Comparison of ENCODE assay signal across 7 cellular contexts in genomic region chr19:14204676-14205459, GRCh38. TPM values are rescaled to one million over a fixed set of nuclear protein-coding genes. Genes with fewer than 3 reads are reported as not detected.
DNase-seq lines count a peak whose midpoint lies in the region; ATAC-seq and TF ChIP-seq lines count a peak whose summit lies in the region.
"Not testable (repeated sequence)": the region's sequence is repeated elsewhere in the genome, so short reads cannot be mapped to it uniquely, and the experiment has no call there.

No MANE protein-coding gene starts in this region.

- not testable (repeated sequence) for H4K91ac ChIP-seq in H9 (ENCODE audit: insufficient read length, low read depth, low read length)

- not testable (repeated sequence) for H3K9me3 Mint-ChIP-seq in H9; activated naive CD4-positive, alpha-beta T cell treated with anti-CD3 and anti-CD28 coated beads, Interleukin-2, amount 10 ng/mL, durations not matched to agents 7 days and 5 days; naive thymus-derived CD4-positive, alpha-beta T cell

- not testable (repeated sequence) for H2BK12ac ChIP-seq in H9 (ENCODE audit: insufficient read length, low read depth, low read length)

- H2BK120ac ChIP-seq in H9 (ENCODE audit: low read depth, low read length, poor library complexity, severe bottlenecking), result not testable (repeated sequence)

- not testable (repeated sequence) for H3T11ph ChIP-seq in H9 (ENCODE audit: low read length)

- H2BK5ac ChIP-seq in H9 (ENCODE audit: insufficient read length, low read length), result not testable (repeated sequence)

- not testable (repeated sequence) for H4K5ac ChIP-seq in H9 (ENCODE audit: insufficient read length, low read depth, low read length)

- not testable (repeated sequence) for H3K27ac ChIP-seq in H9 (ENCODE audit: insufficient read length, low read depth, low read length); Panc1 (ENCODE audit: low read length)
- peak overlapping the region in 51 of 59 donors; percentile 15 to 85 (median 72) for H3K27ac ChIP-seq in dorsolateral prefrontal cortex
- H3K27ac ChIP-seq in naive thymus-derived CD4-positive, alpha-beta T cell (ENCODE audit: low read depth, low read length), result peak overlapping the region; percentile 35
- H3K27ac ChIP-seq in skin epidermis, result peak overlapping the region in 5 of 21 experiments; percentile 45 to 71 (median 63)

- not testable (repeated sequence) for H2BK20ac ChIP-seq in H9 (ENCODE audit: low read depth, low read length, poor library complexity, severe bottlenecking)

- not testable (repeated sequence) for H4K20me1 ChIP-seq in H9 (ENCODE audit: control insufficient read depth, insufficient read depth, insufficient read length)

- H2AK5ac ChIP-seq in H9 (ENCODE audit: insufficient read length, low read length), result not testable (repeated sequence)

- H3K4me1 Mint-ChIP-seq in H9, result peaks cover 41 to 55% of the 10 kb centered on the region in 2 experiments
- peaks cover 34% of the 10 kb centered on the region for H3K4me1 Mint-ChIP-seq in activated naive CD4-positive, alpha-beta T cell treated with anti-CD3 and anti-CD28 coated beads, Interleukin-2, amount 10 ng/mL, durations not matched to agents 7 days and 5 days
- peaks cover 19 to 62% (median 41%) of the 10 kb centered on the region in 7 donors for H3K4me1 Mint-ChIP-seq in naive thymus-derived CD4-positive, alpha-beta T cell

- not testable (repeated sequence) for H2BK15ac ChIP-seq in H9 (ENCODE audit: low read depth, low read length)

- H3K27me3 ChIP-seq in H9 (ENCODE audit: insufficient read depth, low read length); Panc1 (ENCODE audit: control insufficient read depth, insufficient read depth, low read length); dorsolateral prefrontal cortex; naive thymus-derived CD4-positive, alpha-beta T cell (ENCODE audit: control insufficient read depth in 2 of 2, insufficient read depth in 2 of 2, low read length in 2 of 2): not testable (repeated sequence)

- H3K14ac ChIP-seq in H9 (ENCODE audit: insufficient read depth, low read length), result not testable (repeated sequence)

- H3K36me3 Mint-ChIP-seq in H9 (ENCODE audit: insufficient read depth in 1 of 3, low read depth in 3 of 3), result peaks cover 0 to 14% (median 13%) of the 10 kb centered on the region in 3 experiments; a peak in 4 of 7 replicates
- H3K36me3 Mint-ChIP-seq in activated naive CD4-positive, alpha-beta T cell treated with anti-CD3 and anti-CD28 coated beads, Interleukin-2, amount 10 ng/mL, durations not matched to agents 7 days and 5 days; naive thymus-derived CD4-positive, alpha-beta T cell: not testable (repeated sequence)

- not testable (repeated sequence) for TF ChIP-seq CTCF in H9 (conservative IDR thresholded peaks at IDR 0.05); Panc1 (IDR thresholded peaks at IDR 0.05); dorsolateral prefrontal cortex (IDR thresholded peaks at IDR 0.05 in 54 of 56, conservative IDR thresholded peaks at IDR 0.05 in 2 of 56; ENCODE audit: low read depth in 1 of 56, partially characterized antibody in 56 of 56)

- H3K4me2 ChIP-seq in H9 (ENCODE audit: insufficient read depth, insufficient read length, low read length), result peak overlapping the region; percentile 40

- not testable (repeated sequence) for H3K4me1 ChIP-seq in H9 (ENCODE audit: insufficient read depth, low read length); Panc1 (ENCODE audit: control insufficient read depth, insufficient read depth, low read length); naive thymus-derived CD4-positive, alpha-beta T cell (ENCODE audit: control insufficient read depth in 2 of 2, insufficient read depth in 2 of 2, low read length in 2 of 2)

- ATAC-seq in Panc1; naive thymus-derived CD4-positive, alpha-beta T cell: not testable (repeated sequence)

- in situ Hi-C loops in Panc1 (cut with HindIII; ENCODE audit: low pct_unique_long_range_greater_than_20kb, low sequenced_read_pairs), result not testable (repeated sequence)

- not testable (repeated sequence) for H4K8ac ChIP-seq in H9 (replicated peaks; ENCODE audit: insufficient read length, low read depth, low read length)

- peak overlapping the region; percentile 85 to 93 for H3K4me3 Mint-ChIP-seq in H9
- peak overlapping the region; percentile 72 for H3K4me3 Mint-ChIP-seq in activated naive CD4-positive, alpha-beta T cell treated with anti-CD3 and anti-CD28 coated beads, Interleukin-2, amount 10 ng/mL, durations not matched to agents 7 days and 5 days
- peak overlapping the region; percentile 74 to 96 (median 88) for H3K4me3 Mint-ChIP-seq in naive thymus-derived CD4-positive, alpha-beta T cell

- H3K23ac ChIP-seq in H9 (ENCODE audit: insufficient read length, low read depth, low read length), result not testable (repeated sequence)

- H3K23me2 ChIP-seq in H9 (ENCODE audit: insufficient read length, low read depth, low read length, poor library complexity, severe bottlenecking), result peaks cover 10% of the 10 kb centered on the region

- not testable (repeated sequence) for H3K36me3 ChIP-seq in Panc1 (ENCODE audit: control insufficient read depth, insufficient read depth, low read length); naive thymus-derived CD4-positive, alpha-beta T cell (ENCODE audit: control insufficient read depth in 2 of 3, insufficient read depth in 3 of 3, low read length in 3 of 3)

- H3K27ac Mint-ChIP-seq in H9, result peak overlapping the region; percentile 96 to 97 (median 96)
- H3K27ac Mint-ChIP-seq in activated naive CD4-positive, alpha-beta T cell treated with anti-CD3 and anti-CD28 coated beads, Interleukin-2, amount 10 ng/mL, durations not matched to agents 7 days and 5 days, result peak overlapping the region; percentile 63
- H3K27ac Mint-ChIP-seq in naive thymus-derived CD4-positive, alpha-beta T cell, result peak overlapping the region; percentile 79 to 90 (median 85)

- CTCF ChIA-PET in Panc1 (lab: Charles Lee), result not testable (repeated sequence)
- CTCF ChIA-PET in activated naive CD4-positive, alpha-beta T cell treated with anti-CD3 and anti-CD28 coated beads, Interleukin-2, amount 10 ng/mL, durations not matched to agents 7 days and 5 days (lab: Charles Lee), result interaction anchor here (1.1 kb wide), 1 partner anchor 143 kb away, joined by 3 read pairs; no protein-coding TSS in a partner anchor
- CTCF ChIA-PET in naive thymus-derived CD4-positive, alpha-beta T cell (lab: Charles Lee), result interaction anchor here (0.6 kb wide), 1 partner anchor 201 kb away, joined by 3 read pairs; no protein-coding TSS in a partner anchor

- peak; percentile 53 for DNase-seq in H9
- DNase-seq in Panc1 (ENCODE audit: low read depth, low spot score); activated naive CD4-positive, alpha-beta T cell treated with anti-CD3 and anti-CD28 coated beads, Interleukin-2, amount 10 ng/mL, durations not matched to agents 7 days and 5 days: not testable (repeated sequence)
- peak in 3 of 10 donors; percentile 30 to 48 (median 37) for DNase-seq in dorsolateral prefrontal cortex
- DNase-seq in naive thymus-derived CD4-positive, alpha-beta T cell, result peak in 1 of 9 donors; percentile 22

- no CpG with 5 or more reads among the region's 28 CpGs for WGBS in H9 (ENCODE audit: extremely low coverage, insufficient read length, low lambda C conversion rate)

- H2AFZ ChIP-seq in H9 (ENCODE audit: low read length), result not testable (repeated sequence)

- H3K56ac ChIP-seq in H9 (ENCODE audit: insufficient read length, low read depth, low read length), result not testable (repeated sequence)

- BruUV-seq in Panc1 (replicated peaks; lab: Mats Ljungman, UMichigan), result not testable (repeated sequence)

- H3K27me3 Mint-ChIP-seq in H9 (ENCODE audit: low read depth), result not testable (repeated sequence)
- H3K27me3 Mint-ChIP-seq in activated naive CD4-positive, alpha-beta T cell treated with anti-CD3 and anti-CD28 coated beads, Interleukin-2, amount 10 ng/mL, durations not matched to agents 7 days and 5 days, result peaks cover 81% of the 10 kb centered on the region
- H3K27me3 Mint-ChIP-seq in naive thymus-derived CD4-positive, alpha-beta T cell, result peaks cover 0 to 54% (median 0%) of the 10 kb centered on the region in 5 donors

- H3K79me2 ChIP-seq in H9 (ENCODE audit: insufficient read depth, low read length), result peaks cover 37% of the 10 kb centered on the region

- not testable (repeated sequence) for H3K4ac ChIP-seq in H9 (ENCODE audit: low read depth, low read length)

- not testable (repeated sequence) for H3K79me1 ChIP-seq in H9 (ENCODE audit: insufficient read depth, low read depth, low read length, poor library complexity, severe bottlenecking)

- H3K18ac ChIP-seq in H9 (ENCODE audit: insufficient read length, low read depth, low read length), result not testable (repeated sequence)

- H3K9me3 ChIP-seq in H9 (ENCODE audit: control insufficient read depth, low read depth, low read length); Panc1 (ENCODE audit: control insufficient read depth, insufficient read depth, low read depth, low read length); naive thymus-derived CD4-positive, alpha-beta T cell (ENCODE audit: control insufficient read depth in 2 of 3, low read length in 3 of 3): not testable (repeated sequence)

- POLR2A ChIA-PET in Panc1 (lab: Charles Lee), result interaction anchor here (0.6 kb wide), 1 partner anchor 1175 kb away, joined by 3 read pairs; the partner anchor contains the start of gene AKAP8
- POLR2A ChIA-PET in naive thymus-derived CD4-positive, alpha-beta T cell (lab: Charles Lee), result not testable (repeated sequence)

- H3K4me3 ChIP-seq in Panc1 (ENCODE audit: low read depth in 2 of 2, low read length in 2 of 2) (peak overlapping the region; percentile 38 to 53), dorsolateral prefrontal cortex (peak overlapping the region; percentile 41 to 81 (median 65)), iPS-11a (ENCODE audit: low read depth, low read length) (peak overlapping the region; percentile 62), skin epidermis (peak overlapping the region; percentile 35 to 69 (median 50))
- H3K4me3 ChIP-seq in naive thymus-derived CD4-positive, alpha-beta T cell (ENCODE audit: low read length), result peak overlapping the region; percentile 17

- not testable (repeated sequence) for H3K9ac ChIP-seq in H9 (ENCODE audit: extremely low read depth, insufficient read length, low read length)

- intact Hi-C loops in Panc1 (cut with micrococcal nuclease; ENCODE audit: unreplicated experiment), result not testable (repeated sequence)
- intact Hi-C loops in dorsolateral prefrontal cortex (cut with DNase I), result loop anchor here (5.0 kb wide), 3 partner anchors 42 to 142 kb away; no protein-coding TSS in a partner anchor
- intact Hi-C loops in naive thymus-derived CD4-positive, alpha-beta T cell (cut with micrococcal nuclease), result loop anchor here (5.0 to 10.0 kb wide), 4 partner anchors 123 to 280 kb away; partner anchors contain the start of gene DDX39A (in 1 of the 2)

RNA-seq across cellular contexts. Expression of gene ADGRL1, which starts 1.1 kb away (rescaled TPM):
- total RNA-seq in H9 (2021), result 116 and 117 TPM in 2 replicates
- total RNA-seq in Panc1 (2021; ENCODE audit: unreplicated experiment), result 37.7 TPM
- 36.2 TPM for polyA plus RNA-seq in Panc1 (2012; ENCODE audit: insufficient read length)
- total RNA-seq in dorsolateral prefrontal cortex, result 100 to 1,000 TPM in 119 of 120 experiments, 10 to 100 TPM in 1; 90.1 to 295 (median 174) TPM
- total RNA-seq in naive thymus-derived CD4-positive, alpha-beta T cell, result 10 to 100 TPM; 12.4 to 39.4 (median 37.8) TPM
- 1 to 10 TPM in 1 of 2 donors, under 1 TPM in 1; 0.72 to 3.0 TPM for polyA plus RNA-seq in naive thymus-derived CD4-positive, alpha-beta T cell
